ENCODE assay signal across 11 cellular contexts in the genomic region with DNA sequence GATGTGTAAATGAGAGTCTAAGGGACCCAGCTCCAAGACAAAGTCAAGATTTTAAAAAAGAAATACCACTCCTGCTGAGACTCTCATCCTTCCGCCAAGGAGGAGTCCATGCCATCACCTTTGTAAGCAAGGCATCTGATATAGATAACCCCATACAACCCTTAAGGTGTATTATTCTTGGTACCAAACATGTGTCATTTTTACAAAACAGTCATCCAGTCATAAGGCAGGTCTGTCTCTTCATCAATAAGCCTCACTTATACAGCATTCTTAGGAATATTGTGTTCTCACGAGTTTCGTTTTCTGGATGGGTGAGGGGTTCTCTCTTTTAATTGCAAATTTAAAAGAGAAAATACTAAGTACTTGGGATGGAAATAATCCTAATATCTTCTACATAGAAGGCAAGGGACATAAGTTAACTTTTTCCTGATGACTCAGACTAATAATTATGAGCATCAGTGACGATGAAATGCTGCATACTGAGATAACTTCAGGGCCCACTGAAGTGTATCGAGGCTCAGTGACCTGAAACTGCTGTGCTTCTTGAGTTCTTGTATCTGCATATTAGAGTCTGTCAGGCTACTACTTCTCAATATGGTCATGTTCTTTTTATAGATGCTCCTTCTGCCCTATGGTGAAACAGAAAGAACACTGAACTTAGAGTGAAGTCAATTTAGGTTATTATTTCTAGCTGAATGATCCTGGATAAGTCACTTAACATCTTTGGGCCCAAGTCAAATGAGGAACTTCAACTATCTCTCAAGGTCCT.
DNase-seq lines count a peak whose midpoint lies in the region; ATAC-seq, FAIRE-seq and TF ChIP-seq lines count a peak whose summit lies in the region.
"Had no signal": no experiment of that assay in that cellular context is flagged by ENCODE, and none has a peak within 500 bp of the region (broad histone marks: within the 10 kb centered on the region; RNA-seq: fewer than 3 reads in every experiment).

No MANE protein-coding gene starts in this region.

- H3K27me3 Mint-ChIP-seq in T-helper 17 cell, result no peaks in the 10 kb centered on the region

- H3K9me3 ChIP-seq in T-helper 17 cell (ENCODE audit: control insufficient read depth, low read length, poor library complexity, severe bottlenecking), result no peaks in the 10 kb centered on the region

- no peak overlapping the region for H3K27ac Mint-ChIP-seq in T-helper 17 cell

- no peak for FAIRE-seq in H54 (lab: Jason Lieb, UNC)
- FAIRE-seq: frontal cortex, HepG2 had no signal

- H3K4me1 Mint-ChIP-seq in T-helper 17 cell, result peaks cover 33% of the 10 kb centered on the region

- no peak overlapping the region for H3K4me3 Mint-ChIP-seq in T-helper 17 cell

- DNase-seq in GM13976 (ENCODE audit: low spot score), result peak; percentile 30
- DNase-seq in T-helper 17 cell, result no peak
- DNase-seq in T-helper 9 cell, result no peak
- no peak for DNase-seq in activated naive CD4-positive, alpha-beta T cell (lab: John Stamatoyannopoulos, UW)
- DNase-seq in H54 (ENCODE audit: insufficient read length, low spot score), result no peak
- DNase-seq: DND-41 had no signal

- H3K36me3 Mint-ChIP-seq in T-helper 17 cell (ENCODE audit: low read depth), result peaks cover 2% of the 10 kb centered on the region

- TF ChIP-seq CTCF in GM13976 (IDR thresholded peaks at IDR 0.05; ENCODE audit: borderline replicate concordance, control extremely low read depth, extremely low read depth, insufficient read depth, missing control alignments), result no peak

- no peak for TF ChIP-seq POLR2A in H54 (IDR thresholded peaks at IDR 0.05; ENCODE audit: low read depth, low read length)

- ATAC-seq in GM19455 (IDR thresholded peaks at IDR 0.05; ENCODE audit: unreplicated experiment) (peak; percentile 100), HG03025 (IDR thresholded peaks at IDR 0.05; ENCODE audit: low FRiP score, unreplicated experiment) (peak; percentile 100), T-helper 17 cell (peak; percentile 72), SK-N-SH treated with all-trans-retinoic acid at 6 μM for 48 hours (no peak)
- ATAC-seq: HepG2 had no signal

- in situ Hi-C loops in GM13976 (cut with MboI; ENCODE audit: low sequenced_read_pairs, unreplicated experiment), result no loop called here

TF ChIP-seq in SK-N-SH treated with all-trans-retinoic acid at 6 μM for 48 hours, 23 proteins besides CTCF, POLR2A, EP300 and RAD21:
- TF ChIP-seq PPARA (CRISPR knock-in tag; IDR thresholded peaks at IDR 0.05; ENCODE audit: borderline replicate concordance) (no peak), OSR1 (CRISPR knock-in tag; IDR thresholded peaks at IDR 0.05) (no peak), ZC3H10 (CRISPR knock-in tag; IDR thresholded peaks at IDR 0.05) (no peak), TCF4 (CRISPR knock-in tag; IDR thresholded peaks at IDR 0.05; ENCODE audit: borderline replicate concordance) (no peak), ZNF70 (CRISPR knock-in tag; IDR thresholded peaks at IDR 0.05) (no peak), ESRRG (CRISPR knock-in tag; IDR thresholded peaks at IDR 0.05) (no peak), ISL1 (CRISPR knock-in tag; IDR thresholded peaks at IDR 0.05) (no peak), TOX (CRISPR knock-in tag; IDR thresholded peaks at IDR 0.05; ENCODE audit: borderline replicate concordance) (no peak), ZNF8 (CRISPR knock-in tag; IDR thresholded peaks at IDR 0.05) (no peak), GLIS3 (CRISPR knock-in tag; IDR thresholded peaks at IDR 0.05) (no peak)
- TF ChIP-seq, protein P1, sequence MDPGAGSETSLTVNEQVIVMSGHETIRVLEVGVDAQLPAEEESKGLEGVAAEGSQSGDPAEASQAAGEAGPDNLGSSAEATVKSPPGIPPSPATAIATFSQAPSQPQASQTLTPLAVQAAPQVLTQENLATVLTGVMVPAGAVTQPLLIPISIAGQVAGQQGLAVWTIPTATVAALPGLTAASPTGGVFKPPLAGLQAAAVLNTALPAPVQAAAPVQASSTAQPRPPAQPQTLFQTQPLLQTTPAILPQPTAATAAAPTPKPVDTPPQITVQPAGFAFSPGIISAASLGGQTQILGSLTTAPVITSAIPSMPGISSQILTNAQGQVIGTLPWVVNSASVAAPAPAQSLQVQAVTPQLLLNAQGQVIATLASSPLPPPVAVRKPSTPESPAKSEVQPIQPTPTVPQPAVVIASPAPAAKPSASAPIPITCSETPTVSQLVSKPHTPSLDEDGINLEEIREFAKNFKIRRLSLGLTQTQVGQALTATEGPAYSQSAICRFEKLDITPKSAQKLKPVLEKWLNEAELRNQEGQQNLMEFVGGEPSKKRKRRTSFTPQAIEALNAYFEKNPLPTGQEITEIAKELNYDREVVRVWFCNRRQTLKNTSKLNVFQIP (CRISPR knock-in tag; IDR thresholded peaks at IDR 0.05; ENCODE audit: borderline replicate concordance, low read depth), result no peak
- TF ChIP-seq, protein P2, sequence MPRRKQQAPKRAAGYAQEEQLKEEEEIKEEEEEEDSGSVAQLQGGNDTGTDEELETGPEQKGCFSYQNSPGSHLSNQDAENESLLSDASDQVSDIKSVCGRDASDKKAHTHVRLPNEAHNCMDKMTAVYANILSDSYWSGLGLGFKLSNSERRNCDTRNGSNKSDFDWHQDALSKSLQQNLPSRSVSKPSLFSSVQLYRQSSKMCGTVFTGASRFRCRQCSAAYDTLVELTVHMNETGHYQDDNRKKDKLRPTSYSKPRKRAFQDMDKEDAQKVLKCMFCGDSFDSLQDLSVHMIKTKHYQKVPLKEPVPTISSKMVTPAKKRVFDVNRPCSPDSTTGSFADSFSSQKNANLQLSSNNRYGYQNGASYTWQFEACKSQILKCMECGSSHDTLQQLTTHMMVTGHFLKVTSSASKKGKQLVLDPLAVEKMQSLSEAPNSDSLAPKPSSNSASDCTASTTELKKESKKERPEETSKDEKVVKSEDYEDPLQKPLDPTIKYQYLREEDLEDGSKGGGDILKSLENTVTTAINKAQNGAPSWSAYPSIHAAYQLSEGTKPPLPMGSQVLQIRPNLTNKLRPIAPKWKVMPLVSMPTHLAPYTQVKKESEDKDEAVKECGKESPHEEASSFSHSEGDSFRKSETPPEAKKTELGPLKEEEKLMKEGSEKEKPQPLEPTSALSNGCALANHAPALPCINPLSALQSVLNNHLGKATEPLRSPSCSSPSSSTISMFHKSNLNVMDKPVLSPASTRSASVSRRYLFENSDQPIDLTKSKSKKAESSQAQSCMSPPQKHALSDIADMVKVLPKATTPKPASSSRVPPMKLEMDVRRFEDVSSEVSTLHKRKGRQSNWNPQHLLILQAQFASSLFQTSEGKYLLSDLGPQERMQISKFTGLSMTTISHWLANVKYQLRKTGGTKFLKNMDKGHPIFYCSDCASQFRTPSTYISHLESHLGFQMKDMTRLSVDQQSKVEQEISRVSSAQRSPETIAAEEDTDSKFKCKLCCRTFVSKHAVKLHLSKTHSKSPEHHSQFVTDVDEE (CRISPR knock-in tag; IDR thresholded peaks at IDR 0.05), result no peak
- TF ChIP-seq, protein P3, sequence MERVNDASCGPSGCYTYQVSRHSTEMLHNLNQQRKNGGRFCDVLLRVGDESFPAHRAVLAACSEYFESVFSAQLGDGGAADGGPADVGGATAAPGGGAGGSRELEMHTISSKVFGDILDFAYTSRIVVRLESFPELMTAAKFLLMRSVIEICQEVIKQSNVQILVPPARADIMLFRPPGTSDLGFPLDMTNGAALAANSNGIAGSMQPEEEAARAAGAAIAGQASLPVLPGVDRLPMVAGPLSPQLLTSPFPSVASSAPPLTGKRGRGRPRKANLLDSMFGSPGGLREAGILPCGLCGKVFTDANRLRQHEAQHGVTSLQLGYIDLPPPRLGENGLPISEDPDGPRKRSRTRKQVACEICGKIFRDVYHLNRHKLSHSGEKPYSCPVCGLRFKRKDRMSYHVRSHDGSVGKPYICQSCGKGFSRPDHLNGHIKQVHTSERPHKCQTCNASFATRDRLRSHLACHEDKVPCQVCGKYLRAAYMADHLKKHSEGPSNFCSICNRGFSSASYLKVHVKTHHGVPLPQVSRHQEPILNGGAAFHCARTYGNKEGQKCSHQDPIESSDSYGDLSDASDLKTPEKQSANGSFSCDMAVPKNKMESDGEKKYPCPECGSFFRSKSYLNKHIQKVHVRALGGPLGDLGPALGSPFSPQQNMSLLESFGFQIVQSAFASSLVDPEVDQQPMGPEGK (CRISPR knock-in tag; IDR thresholded peaks at IDR 0.05; ENCODE audit: borderline replicate concordance), result no peak
